ENCODE assay signal across 15 cellular contexts in genomic region chr7:87190806-87191205, GRCh38. TPM values are rescaled to one million over a fixed set of nuclear protein-coding genes. Genes with fewer than 3 reads are reported as not detected.
DNase-seq lines count a peak whose midpoint lies in the region; ATAC-seq and TF ChIP-seq lines count a peak whose summit lies in the region.
"Had no signal": no experiment of that assay in that cellular context is flagged by ENCODE, and none has a peak within 500 bp of the region (broad histone marks: within the 10 kb centered on the region; RNA-seq: fewer than 3 reads in every experiment).

No MANE protein-coding gene starts in this region.

- TF ChIP-seq CTCF in activated B cell treated with CpG ODN at 0.5 μM for 24 hours (IDR thresholded peaks at IDR 0.05) (no peak), Calu3 (IDR thresholded peaks at IDR 0.05; ENCODE audit: unreplicated experiment) (no peak)

- H3K9me3 Mint-ChIP-seq in activated CD4-positive, alpha-beta T cell treated with anti-CD3 and anti-CD28 coated beads for 36 hours (ENCODE audit: low read depth): no peaks in the 10 kb centered on the region
- H3K9me3 Mint-ChIP-seq in stimulated activated naive CD8-positive, alpha-beta T cell treated with anti-CD3 and anti-CD28 coated beads, Interleukin-15, Interleukin-2, amounts not matched to agents 100 ng/mL and 50 ng/mL, for 24 hours: no peaks in the 10 kb centered on the region
- no peaks in the 10 kb centered on the region for H3K9me3 Mint-ChIP-seq in stimulated activated naive CD8-positive, alpha-beta T cell treated with anti-CD3 and anti-CD28 coated beads, Interleukin-15, amount 100 ng/mL, for 72 hours
- no peaks in the 10 kb centered on the region for H3K9me3 Mint-ChIP-seq in activated B cell treated with CpG ODN at 0.5 μM for 24 hours
- no peaks in the 10 kb centered on the region for H3K9me3 Mint-ChIP-seq in stimulated activated memory B cell treated with anti-CD40 and anti-IgM and Interleukin-4, amounts not matched to agents 10 μg/mL and 1 μg/mL and 100 μg/mL, for 72 hours
- H3K9me3 Mint-ChIP-seq in Calu3 (ENCODE audit: low read depth, unreplicated experiment): no peaks in the 10 kb centered on the region

- DNase-seq in activated CD4-positive, alpha-beta T cell treated with anti-CD3 and anti-CD28 coated beads for 36 hours: no peak
- no peak for DNase-seq in activated CD4-positive, alpha-beta T cell treated with anti-CD3 and anti-CD28 coated beads, Interleukin-2, amount 50 U/mL, for 4 hours
- DNase-seq in stimulated activated naive CD8-positive, alpha-beta T cell treated with anti-CD3 and anti-CD28 coated beads, Interleukin-15, amount 100 ng/mL, for 72 hours: no peak
- DNase-seq in activated B cell treated with CpG ODN at 0.5 μM for 24 hours: no peak
- DNase-seq in Calu3: no peak
- DNase-seq: 8988T, DMS 273 treated with DMSO at 0.1 percent for 48 hours, KBM-7, NCI-H1436, NCI-H2029, NCI-H2171, NCI-H446 treated with DMSO at 0.1 percent for 48 hours had no signal

- H3K36me3 Mint-ChIP-seq in activated CD4-positive, alpha-beta T cell treated with anti-CD3 and anti-CD28 coated beads for 36 hours (ENCODE audit: low read depth): peaks cover 61% of the 10 kb centered on the region
- H3K36me3 Mint-ChIP-seq in stimulated activated naive CD8-positive, alpha-beta T cell treated with anti-CD3 and anti-CD28 coated beads, Interleukin-15, Interleukin-2, amounts not matched to agents 100 ng/mL and 50 ng/mL, for 24 hours (ENCODE audit: low read depth): peaks cover 84% of the 10 kb centered on the region
- H3K36me3 Mint-ChIP-seq in activated B cell treated with CpG ODN at 0.5 μM for 24 hours (ENCODE audit: low read depth) (peaks cover 86% of the 10 kb centered on the region), Calu3 (ENCODE audit: insufficient read depth, unreplicated experiment) (peaks cover 37% of the 10 kb centered on the region)
- H3K36me3 Mint-ChIP-seq in stimulated activated memory B cell treated with anti-CD40 and anti-IgM and Interleukin-4, amounts not matched to agents 10 μg/mL and 1 μg/mL and 100 μg/mL, for 72 hours: peaks cover 43% of the 10 kb centered on the region

- peak; percentile 58 for ATAC-seq in activated CD4-positive, alpha-beta T cell treated with anti-CD3 and anti-CD28 coated beads for 36 hours
- ATAC-seq in stimulated activated naive CD8-positive, alpha-beta T cell treated with anti-CD3 and anti-CD28 coated beads, Interleukin-15, amount 100 ng/mL, for 72 hours: no peak
- ATAC-seq in activated B cell treated with CpG ODN at 0.5 μM for 24 hours (ENCODE audit: low read depth): no peak
- no peak for ATAC-seq in stimulated activated memory B cell treated with anti-CD40 and anti-IgM and Interleukin-4, amounts not matched to agents 10 μg/mL and 1 μg/mL and 100 μg/mL, for 72 hours
- no peak for ATAC-seq in GM21423 (IDR thresholded peaks at IDR 0.05; ENCODE audit: unreplicated experiment)

- peaks cover 26% of the 10 kb centered on the region for H3K4me1 Mint-ChIP-seq in activated CD4-positive, alpha-beta T cell treated with anti-CD3 and anti-CD28 coated beads for 36 hours
- peaks cover 34% of the 10 kb centered on the region for H3K4me1 Mint-ChIP-seq in stimulated activated naive CD8-positive, alpha-beta T cell treated with anti-CD3 and anti-CD28 coated beads, Interleukin-15, Interleukin-2, amounts not matched to agents 100 ng/mL and 50 ng/mL, for 24 hours (ENCODE audit: low read depth)
- H3K4me1 Mint-ChIP-seq in stimulated activated naive CD8-positive, alpha-beta T cell treated with anti-CD3 and anti-CD28 coated beads, Interleukin-15, amount 100 ng/mL, for 72 hours: peaks cover 45% of the 10 kb centered on the region
- H3K4me1 Mint-ChIP-seq in activated B cell treated with CpG ODN at 0.5 μM for 24 hours: peaks cover 24% of the 10 kb centered on the region
- peaks cover 27% of the 10 kb centered on the region for H3K4me1 Mint-ChIP-seq in stimulated activated memory B cell treated with anti-CD40 and anti-IgM and Interleukin-4, amounts not matched to agents 10 μg/mL and 1 μg/mL and 100 μg/mL, for 72 hours
- H3K4me1 Mint-ChIP-seq in Calu3 (ENCODE audit: low read depth, unreplicated experiment): no peaks in the 10 kb centered on the region

- POLR2A ChIA-PET in activated CD4-positive, alpha-beta T cell treated with anti-CD3 and anti-CD28 coated beads for 36 hours (lab: Charles Lee): no interaction called here
- POLR2A ChIA-PET in activated B cell treated with CpG ODN at 0.5 μM for 24 hours (lab: Charles Lee): interaction anchor here (1.0 to 3.9 kb wide), 3 partner anchors 27 to 38 kb away, joined by 3 to 30 read pairs (median 8); partner anchors contain the start of genes DMTF1 and TMEM243

- CTCF ChIA-PET in activated CD4-positive, alpha-beta T cell treated with anti-CD3 and anti-CD28 coated beads for 36 hours (lab: Charles Lee): no interaction called here
- CTCF ChIA-PET in activated B cell treated with CpG ODN at 0.5 μM for 24 hours (lab: Charles Lee) (interaction anchor here (1.2 to 1.8 kb wide), 2 partner anchors 28 to 46 kb away, joined by 3 to 4 read pairs; partner anchors contain the start of gene TMEM243), Calu3 (lab: Charles Lee) (no interaction called here)

- H3K27ac Mint-ChIP-seq in activated CD4-positive, alpha-beta T cell treated with anti-CD3 and anti-CD28 coated beads for 36 hours: peak overlapping the region; percentile 65
- H3K27ac Mint-ChIP-seq in stimulated activated naive CD8-positive, alpha-beta T cell treated with anti-CD3 and anti-CD28 coated beads, Interleukin-15, Interleukin-2, amounts not matched to agents 100 ng/mL and 50 ng/mL, for 24 hours: peak overlapping the region; percentile 60
- H3K27ac Mint-ChIP-seq in stimulated activated naive CD8-positive, alpha-beta T cell treated with anti-CD3 and anti-CD28 coated beads, Interleukin-15, amount 100 ng/mL, for 72 hours: peak overlapping the region in 1 of 2 donors; percentile 74
- H3K27ac Mint-ChIP-seq in activated B cell treated with CpG ODN at 0.5 μM for 24 hours: peak overlapping the region; percentile 35
- peak overlapping the region; percentile 40 for H3K27ac Mint-ChIP-seq in stimulated activated memory B cell treated with anti-CD40 and anti-IgM and Interleukin-4, amounts not matched to agents 10 μg/mL and 1 μg/mL and 100 μg/mL, for 72 hours
- H3K27ac Mint-ChIP-seq in Calu3 (ENCODE audit: unreplicated experiment): no peak overlapping the region

- intact Hi-C loops in activated CD4-positive, alpha-beta T cell treated with anti-CD3 and anti-CD28 coated beads for 36 hours (cut with DNase I, micrococcal nuclease): loop anchor here in 1 of 2 experiments (5.0 kb wide), 1 partner anchor 46 kb away; no protein-coding TSS in a partner anchor
- intact Hi-C loops in activated B cell treated with CpG ODN at 0.5 μM for 24 hours (cut with micrococcal nuclease) (no loop called here), Calu3 (cut with micrococcal nuclease; ENCODE audit: unreplicated experiment) (no loop called here)

- H3K27me3 Mint-ChIP-seq in activated CD4-positive, alpha-beta T cell treated with anti-CD3 and anti-CD28 coated beads for 36 hours: no peaks in the 10 kb centered on the region
- H3K27me3 Mint-ChIP-seq in stimulated activated naive CD8-positive, alpha-beta T cell treated with anti-CD3 and anti-CD28 coated beads, Interleukin-15, Interleukin-2, amounts not matched to agents 100 ng/mL and 50 ng/mL, for 24 hours: no peaks in the 10 kb centered on the region
- H3K27me3 Mint-ChIP-seq in stimulated activated naive CD8-positive, alpha-beta T cell treated with anti-CD3 and anti-CD28 coated beads, Interleukin-15, amount 100 ng/mL, for 72 hours: no peaks in the 10 kb centered on the region
- H3K27me3 Mint-ChIP-seq in activated B cell treated with CpG ODN at 0.5 μM for 24 hours (no peaks in the 10 kb centered on the region), Calu3 (ENCODE audit: unreplicated experiment) (no peaks in the 10 kb centered on the region)
- no peaks in the 10 kb centered on the region for H3K27me3 Mint-ChIP-seq in stimulated activated memory B cell treated with anti-CD40 and anti-IgM and Interleukin-4, amounts not matched to agents 10 μg/mL and 1 μg/mL and 100 μg/mL, for 72 hours

- BruUV-seq in Calu3 (replicated peaks; lab: Mats Ljungman, UMichigan): no TSS peak

- no peak overlapping the region for H3K4me3 Mint-ChIP-seq in activated CD4-positive, alpha-beta T cell treated with anti-CD3 and anti-CD28 coated beads for 36 hours
- H3K4me3 Mint-ChIP-seq in stimulated activated naive CD8-positive, alpha-beta T cell treated with anti-CD3 and anti-CD28 coated beads, Interleukin-15, Interleukin-2, amounts not matched to agents 100 ng/mL and 50 ng/mL, for 24 hours: no peak overlapping the region
- H3K4me3 Mint-ChIP-seq in stimulated activated naive CD8-positive, alpha-beta T cell treated with anti-CD3 and anti-CD28 coated beads, Interleukin-15, amount 100 ng/mL, for 72 hours: no peak overlapping the region
- no peak overlapping the region for H3K4me3 Mint-ChIP-seq in activated B cell treated with CpG ODN at 0.5 μM for 24 hours
- H3K4me3 Mint-ChIP-seq in stimulated activated memory B cell treated with anti-CD40 and anti-IgM and Interleukin-4, amounts not matched to agents 10 μg/mL and 1 μg/mL and 100 μg/mL, for 72 hours: no peak overlapping the region
- H3K4me3 Mint-ChIP-seq in Calu3 (ENCODE audit: low read depth, unreplicated experiment): no peak overlapping the region

RNA-seq across cellular contexts. Expression of gene TMEM243, which starts 28.7 kb away (rescaled TPM):
- total RNA-seq in activated CD4-positive, alpha-beta T cell treated with anti-CD3 and anti-CD28 coated beads for 36 hours: 10 to 100 TPM; 44.1 to 46.9 TPM
- total RNA-seq in activated B cell treated with CpG ODN at 0.5 μM for 24 hours (106 and 111 TPM in 2 replicates), Calu3 (2022) (22.1 and 23.2 TPM in 2 replicates)

RNA-seq across cellular contexts. Expression of gene DMTF1, which starts 38.6 kb away (rescaled TPM):
- total RNA-seq in activated CD4-positive, alpha-beta T cell treated with anti-CD3 and anti-CD28 coated beads for 36 hours: 10 to 100 TPM; 60.4 to 64.9 TPM
- total RNA-seq in activated B cell treated with CpG ODN at 0.5 μM for 24 hours (159 and 175 TPM in 2 replicates), Calu3 (2022) (58.3 and 64.0 TPM in 2 replicates)
